In the genomic region with DNA sequence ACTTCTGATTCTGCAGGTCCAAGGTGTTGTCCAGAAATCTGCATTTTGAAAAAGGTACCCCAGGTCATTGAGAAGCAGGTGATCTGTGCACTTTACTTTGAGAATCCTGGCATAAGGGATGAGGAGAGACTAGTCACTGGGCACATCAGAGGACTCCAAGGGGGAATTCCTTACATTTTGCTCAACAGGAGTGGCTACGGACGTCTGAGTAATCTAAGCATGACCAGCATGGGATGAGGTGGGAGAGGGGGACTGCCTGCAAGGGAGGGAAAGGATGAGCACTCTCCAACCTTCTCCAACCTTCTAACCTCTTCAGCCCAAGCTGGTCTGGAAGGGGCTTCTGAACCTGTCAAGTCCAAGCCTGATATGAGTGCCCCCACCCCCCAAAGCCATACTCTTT, we compare ENCODE assay signal across 14 cellular contexts.
DNase-seq lines count a peak whose midpoint lies in the region; ATAC-seq, FAIRE-seq and TF ChIP-seq lines count a peak whose summit lies in the region.
"Had no signal": no experiment of that assay in that cellular context is flagged by ENCODE, and none has a peak within 500 bp of the region (broad histone marks: within the 10 kb centered on the region; RNA-seq: fewer than 3 reads in every experiment).

No MANE protein-coding gene starts in this region.

- TF ChIP-seq CTCF in brain microvascular endothelial cell (IDR thresholded peaks at IDR 0.05; ENCODE audit: low read depth, low read length, missing control alignments) (no peak), WERI-Rb-1 (IDR thresholded peaks at IDR 0.05; ENCODE audit: low read depth, low read length) (no peak), GM10266 (IDR thresholded peaks at IDR 0.05; ENCODE audit: control insufficient read depth, insufficient read depth, low read depth, missing control alignments) (no peak)

- H3K9me3 ChIP-seq in WERI-Rb-1 (ENCODE audit: severe bottlenecking): no peaks in the 10 kb centered on the region
- H3K9me3 ChIP-seq: psoas muscle had no signal

- ATAC-seq in HG02884 (IDR thresholded peaks at IDR 0.05; ENCODE audit: unreplicated experiment): no peak
- ATAC-seq: psoas muscle; stimulated activated effector memory CD8-positive, alpha-beta T cell treated with anti-CD3 and anti-CD28 coated beads, Interleukin-12 subunit alpha, Interleukin-12 subunit beta, amount 100 ng/mL, for 72 hours had no signal

- H3K27ac ChIP-seq in brain microvascular endothelial cell (peak overlapping the region; percentile 92), WERI-Rb-1 (no peak overlapping the region)
- H3K27ac ChIP-seq: psoas muscle had no signal

- H3K4me3 ChIP-seq in brain microvascular endothelial cell (ENCODE audit: low read depth, low read length) (no peak overlapping the region), WERI-Rb-1 (ENCODE audit: low read depth, low read length) (no peak overlapping the region)
- H3K4me3 ChIP-seq: psoas muscle had no signal

- no peak for FAIRE-seq in HTR-8/SVneo (lab: Jason Lieb, UNC)
- FAIRE-seq: GM12892, GM19239 had no signal

- H3K36me3 ChIP-seq in brain microvascular endothelial cell (replicated peaks) (no peaks in the 10 kb centered on the region), WERI-Rb-1 (no peaks in the 10 kb centered on the region)

- in situ Hi-C loops in ACHN (cut with HindIII; ENCODE audit: low pct_ligation_motif_present, low pct_unique_long_range_greater_than_20kb, low sequenced_read_pairs): no loop called here
- in situ Hi-C loops in brain microvascular endothelial cell (cut with HindIII; ENCODE audit: low pct_ligation_motif_present, low sequenced_read_pairs): no loop called here

- H3K27me3 ChIP-seq in brain microvascular endothelial cell (replicated peaks): no peaks in the 10 kb centered on the region
- H3K27me3 ChIP-seq in WERI-Rb-1 (ENCODE audit: insufficient read depth, low read depth, severe bottlenecking): no peaks in the 10 kb centered on the region

- DNase-seq in ACHN (peak; percentile 95), HTR-8/SVneo (ENCODE audit: insufficient read length, low spot score) (peak; percentile 54), brain microvascular endothelial cell (peak; percentile 73), iris pigment epithelial cell (ENCODE audit: low read depth) (peak; percentile 69), WERI-Rb-1 (no peak), COLO829 (ENCODE audit: low spot score) (no peak), GM10266 (ENCODE audit: extremely low spot score) (no peak)
- DNase-seq: activated CD4-positive, alpha-beta T cell treated with anti-CD3 and anti-CD28 coated beads, Interleukin-2, amount 10 ng/mL, durations not matched to agents 24 days and 14 days; AML-193; psoas muscle had no signal

Comparison
In these comparisons a context has a peak if more than half of its experiments do, and no peak if none do; other contexts are left out.
1. DNase-seq: peak in ACHN (single experiment), HTR-8/SVneo (single experiment), brain microvascular endothelial cell (single experiment) and iris pigment epithelial cell (single experiment); none in WERI-Rb-1 (single experiment), COLO829 (single experiment) and GM10266 (single experiment).